In the genomic region with DNA sequence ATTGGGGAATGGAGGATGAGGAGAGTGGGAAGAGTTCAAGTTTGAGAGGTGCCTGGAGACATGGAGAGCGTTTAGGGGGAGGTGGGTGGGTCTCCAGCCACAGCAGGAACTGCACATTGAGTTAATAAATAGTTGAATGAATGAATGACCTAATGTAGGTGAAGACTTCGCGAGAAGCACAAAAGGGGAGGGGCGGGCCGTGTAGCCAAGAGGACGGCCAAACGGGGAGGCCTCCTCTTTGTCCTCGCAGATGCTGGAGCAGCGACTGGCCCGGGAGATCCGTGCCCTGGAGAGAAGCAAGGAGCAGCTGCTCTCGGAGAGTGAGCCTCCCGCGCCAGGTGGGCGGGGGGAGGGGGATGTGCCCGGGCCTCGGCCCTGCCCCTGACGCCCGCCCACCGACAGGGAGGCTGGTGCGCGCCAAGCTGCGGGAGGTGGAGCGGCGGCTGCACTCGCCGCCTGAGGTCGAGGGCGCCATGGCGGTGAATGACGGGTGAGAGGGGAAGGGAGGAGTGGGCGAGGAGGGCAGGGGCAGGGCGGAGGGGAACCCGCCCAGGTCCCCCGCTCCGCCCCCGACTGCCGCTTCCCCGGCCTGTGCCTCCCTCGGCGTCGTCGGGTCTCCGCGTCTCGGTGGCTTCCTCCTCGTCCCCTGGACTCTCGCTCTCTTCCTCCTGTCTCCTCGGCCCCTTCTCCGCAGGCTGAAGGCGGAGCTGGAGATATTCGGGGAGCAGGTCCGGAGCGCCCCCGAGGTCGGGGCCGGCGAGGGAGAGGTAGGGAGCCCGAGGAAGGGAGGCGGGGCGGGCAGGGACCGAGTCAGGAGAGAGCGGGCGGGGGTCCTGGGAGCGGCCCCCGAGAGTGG, we compare ENCODE assay signal across 1 cellular context.
A peak's percentile ranks its signal among the peaks of the same experiment; 100 is the strongest.
TF ChIP-seq lines count a peak whose summit lies in the region.

No MANE protein-coding gene starts in this region.

TF ChIP-seq in HEK293, 187 proteins besides CTCF, POLR2A, EP300 and RAD21 (continued from another document):
- no peak for TF ChIP-seq HOXD13 (CRISPR knock-in tag; IDR thresholded peaks at IDR 0.05; ENCODE audit: borderline replicate concordance)
- TF ChIP-seq ZBTB20 (tag by site-specific recombination; IDR thresholded peaks at IDR 0.05): peak; percentile 85
- peak; percentile 61; the same call in 1 of the 2 replicates for TF ChIP-seq YY1 (tag by site-specific recombination; IDR thresholded peaks at IDR 0.05)
- TF ChIP-seq OVOL3 (tag by site-specific recombination; IDR thresholded peaks at IDR 0.05): no peak
- TF ChIP-seq KLF10 (tag by site-specific recombination; IDR thresholded peaks at IDR 0.05): peak; percentile 37; the same call in 1 of the 2 replicates
- no peak for TF ChIP-seq ZNF311 (tag by site-specific recombination; IDR thresholded peaks at IDR 0.05; ENCODE audit: borderline replicate concordance)
- TF ChIP-seq YY2 (tag by site-specific recombination; IDR thresholded peaks at IDR 0.05): peak; percentile 57; the same call in 1 of the 2 replicates
- TF ChIP-seq, protein P1, sequence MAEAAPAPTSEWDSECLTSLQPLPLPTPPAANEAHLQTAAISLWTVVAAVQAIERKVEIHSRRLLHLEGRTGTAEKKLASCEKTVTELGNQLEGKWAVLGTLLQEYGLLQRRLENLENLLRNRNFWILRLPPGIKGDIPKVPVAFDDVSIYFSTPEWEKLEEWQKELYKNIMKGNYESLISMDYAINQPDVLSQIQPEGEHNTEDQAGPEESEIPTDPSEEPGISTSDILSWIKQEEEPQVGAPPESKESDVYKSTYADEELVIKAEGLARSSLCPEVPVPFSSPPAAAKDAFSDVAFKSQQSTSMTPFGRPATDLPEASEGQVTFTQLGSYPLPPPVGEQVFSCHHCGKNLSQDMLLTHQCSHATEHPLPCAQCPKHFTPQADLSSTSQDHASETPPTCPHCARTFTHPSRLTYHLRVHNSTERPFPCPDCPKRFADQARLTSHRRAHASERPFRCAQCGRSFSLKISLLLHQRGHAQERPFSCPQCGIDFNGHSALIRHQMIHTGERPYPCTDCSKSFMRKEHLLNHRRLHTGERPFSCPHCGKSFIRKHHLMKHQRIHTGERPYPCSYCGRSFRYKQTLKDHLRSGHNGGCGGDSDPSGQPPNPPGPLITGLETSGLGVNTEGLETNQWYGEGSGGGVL (tag by site-specific recombination; IDR thresholded peaks at IDR 0.05): peak; percentile 93
- TF ChIP-seq, protein P2, sequence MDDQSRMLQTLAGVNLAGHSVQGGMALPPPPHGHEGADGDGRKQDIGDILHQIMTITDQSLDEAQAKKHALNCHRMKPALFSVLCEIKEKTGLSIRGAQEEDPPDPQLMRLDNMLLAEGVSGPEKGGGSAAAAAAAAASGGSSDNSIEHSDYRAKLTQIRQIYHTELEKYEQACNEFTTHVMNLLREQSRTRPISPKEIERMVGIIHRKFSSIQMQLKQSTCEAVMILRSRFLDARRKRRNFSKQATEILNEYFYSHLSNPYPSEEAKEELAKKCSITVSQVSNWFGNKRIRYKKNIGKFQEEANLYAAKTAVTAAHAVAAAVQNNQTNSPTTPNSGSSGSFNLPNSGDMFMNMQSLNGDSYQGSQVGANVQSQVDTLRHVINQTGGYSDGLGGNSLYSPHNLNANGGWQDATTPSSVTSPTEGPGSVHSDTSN (CRISPR knock-in tag; IDR thresholded peaks at IDR 0.05): 0 out of 2 replicates have a peak, but pooled peaks have one; percentile 0
- TF ChIP-seq ZNF785 (tag by site-specific recombination; IDR thresholded peaks at IDR 0.05): 0 out of 2 replicates have a peak, but pooled peaks have one; percentile 16
- peak; percentile 61 for TF ChIP-seq WT1 (tag by site-specific recombination; IDR thresholded peaks at IDR 0.05)
- peak; percentile 77 for TF ChIP-seq ZBTB8A (tag by site-specific recombination; IDR thresholded peaks at IDR 0.05)
- TF ChIP-seq, protein P3, sequence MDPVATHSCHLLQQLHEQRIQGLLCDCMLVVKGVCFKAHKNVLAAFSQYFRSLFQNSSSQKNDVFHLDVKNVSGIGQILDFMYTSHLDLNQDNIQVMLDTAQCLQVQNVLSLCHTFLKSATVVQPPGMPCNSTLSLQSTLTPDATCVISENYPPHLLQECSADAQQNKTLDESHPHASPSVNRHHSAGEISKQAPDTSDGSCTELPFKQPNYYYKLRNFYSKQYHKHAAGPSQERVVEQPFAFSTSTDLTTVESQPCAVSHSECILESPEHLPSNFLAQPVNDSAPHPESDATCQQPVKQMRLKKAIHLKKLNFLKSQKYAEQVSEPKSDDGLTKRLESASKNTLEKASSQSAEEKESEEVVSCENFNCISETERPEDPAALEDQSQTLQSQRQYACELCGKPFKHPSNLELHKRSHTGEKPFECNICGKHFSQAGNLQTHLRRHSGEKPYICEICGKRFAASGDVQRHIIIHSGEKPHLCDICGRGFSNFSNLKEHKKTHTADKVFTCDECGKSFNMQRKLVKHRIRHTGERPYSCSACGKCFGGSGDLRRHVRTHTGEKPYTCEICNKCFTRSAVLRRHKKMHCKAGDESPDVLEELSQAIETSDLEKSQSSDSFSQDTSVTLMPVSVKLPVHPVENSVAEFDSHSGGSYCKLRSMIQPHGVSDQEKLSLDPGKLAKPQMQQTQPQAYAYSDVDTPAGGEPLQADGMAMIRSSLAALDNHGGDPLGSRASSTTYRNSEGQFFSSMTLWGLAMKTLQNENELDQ (tag by site-specific recombination; IDR thresholded peaks at IDR 0.05; ENCODE audit: low read depth): no peak
- peak; percentile 100 for TF ChIP-seq ZNF394 (tag by site-specific recombination; IDR thresholded peaks at IDR 0.05; ENCODE audit: borderline replicate concordance)
- TF ChIP-seq, protein P4, sequence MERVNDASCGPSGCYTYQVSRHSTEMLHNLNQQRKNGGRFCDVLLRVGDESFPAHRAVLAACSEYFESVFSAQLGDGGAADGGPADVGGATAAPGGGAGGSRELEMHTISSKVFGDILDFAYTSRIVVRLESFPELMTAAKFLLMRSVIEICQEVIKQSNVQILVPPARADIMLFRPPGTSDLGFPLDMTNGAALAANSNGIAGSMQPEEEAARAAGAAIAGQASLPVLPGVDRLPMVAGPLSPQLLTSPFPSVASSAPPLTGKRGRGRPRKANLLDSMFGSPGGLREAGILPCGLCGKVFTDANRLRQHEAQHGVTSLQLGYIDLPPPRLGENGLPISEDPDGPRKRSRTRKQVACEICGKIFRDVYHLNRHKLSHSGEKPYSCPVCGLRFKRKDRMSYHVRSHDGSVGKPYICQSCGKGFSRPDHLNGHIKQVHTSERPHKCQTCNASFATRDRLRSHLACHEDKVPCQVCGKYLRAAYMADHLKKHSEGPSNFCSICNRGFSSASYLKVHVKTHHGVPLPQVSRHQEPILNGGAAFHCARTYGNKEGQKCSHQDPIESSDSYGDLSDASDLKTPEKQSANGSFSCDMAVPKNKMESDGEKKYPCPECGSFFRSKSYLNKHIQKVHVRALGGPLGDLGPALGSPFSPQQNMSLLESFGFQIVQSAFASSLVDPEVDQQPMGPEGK (tag by site-specific recombination; IDR thresholded peaks at IDR 0.05): peak; percentile 76
- peak; percentile 98 for TF ChIP-seq ZNF341 (tag by site-specific recombination; IDR thresholded peaks at IDR 0.05; ENCODE audit: low read depth)
- peak; percentile 95 for TF ChIP-seq GLIS1 (tag by site-specific recombination; IDR thresholded peaks at IDR 0.05)
- TF ChIP-seq ZNF514 (tag by site-specific recombination; IDR thresholded peaks at IDR 0.05): no peak
- no peak for TF ChIP-seq ZFP3 (tag by site-specific recombination; IDR thresholded peaks at IDR 0.05; ENCODE audit: low read depth)
- no peak for TF ChIP-seq ZNF433 (tag by site-specific recombination; IDR thresholded peaks at IDR 0.05; ENCODE audit: low read depth)
- TF ChIP-seq ZIC2 (tag by site-specific recombination; IDR thresholded peaks at IDR 0.05): peak; percentile 88
TF ChIP-seq in HEK293: peak in this region for 52.
